20 cellular contexts compared by ENCODE assay signal in the genomic region with DNA sequence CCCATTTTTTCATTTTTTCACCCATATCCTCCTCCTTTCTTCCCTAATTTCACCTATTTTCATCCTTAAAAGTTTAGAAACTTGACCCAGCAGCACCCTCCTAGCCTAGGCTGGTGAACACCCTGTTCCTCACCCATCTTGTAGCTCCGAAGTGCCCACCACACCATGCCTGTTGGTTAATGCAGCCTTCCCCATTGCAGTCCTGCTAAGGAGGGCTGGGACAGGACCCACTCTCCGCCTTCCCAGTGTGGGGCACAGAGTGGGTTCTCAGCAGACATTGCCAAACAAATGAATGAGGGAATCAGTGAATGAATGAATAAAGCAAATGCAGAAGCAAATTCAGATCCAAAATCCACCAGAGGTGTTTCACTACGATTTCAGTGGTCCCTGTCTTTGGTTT. TPM values are rescaled to one million over a fixed set of nuclear protein-coding genes. Genes with fewer than 3 reads are reported as not detected.
DNase-seq lines count a peak whose midpoint lies in the region; ATAC-seq and TF ChIP-seq lines count a peak whose summit lies in the region.
"Had no signal": no experiment of that assay in that cellular context is flagged by ENCODE, and none has a peak within 500 bp of the region (broad histone marks: within the 10 kb centered on the region; RNA-seq: fewer than 3 reads in every experiment).

No MANE protein-coding gene starts in this region.

- peaks cover 12% of the 10 kb centered on the region for H3K4me1 ChIP-seq in CD4-positive, CD25-positive, alpha-beta regulatory T cell (ENCODE audit: control insufficient read depth, insufficient read depth, low read length, poor library complexity, severe bottlenecking)
- H3K4me1 ChIP-seq in MM.1S (ENCODE audit: low read length), result peaks cover 86% of the 10 kb centered on the region
- no peaks in the 10 kb centered on the region for H3K4me1 ChIP-seq in endodermal cell (ENCODE audit: control insufficient read depth, insufficient read depth, low read length)

- H3K27ac ChIP-seq in CD4-positive, CD25-positive, alpha-beta regulatory T cell (ENCODE audit: insufficient read depth, low read length, poor library complexity, severe bottlenecking), result no peak overlapping the region
- H3K27ac ChIP-seq in MM.1S (ENCODE audit: low read length) (peak overlapping the region; percentile 99), endodermal cell (ENCODE audit: low read depth, low read length) (no peak overlapping the region)

- H3K27me3 ChIP-seq in CD4-positive, CD25-positive, alpha-beta regulatory T cell (ENCODE audit: control insufficient read depth, insufficient read depth, low read length), result no peaks in the 10 kb centered on the region
- H3K27me3 ChIP-seq in MM.1S (replicated peaks; ENCODE audit: insufficient read depth, low read length) (no peaks in the 10 kb centered on the region), endodermal cell (ENCODE audit: control insufficient read depth, insufficient read depth, low read length, poor library complexity, severe bottlenecking) (no peaks in the 10 kb centered on the region)

- no peaks in the 10 kb centered on the region for H3K9me3 Mint-ChIP-seq in CD4-positive, CD25-positive, alpha-beta regulatory T cell
- no peaks in the 10 kb centered on the region for H3K9me3 Mint-ChIP-seq in endodermal cell
- H3K9me3 Mint-ChIP-seq: CD8-positive, alpha-beta T cell had no signal

- H3K4me1 Mint-ChIP-seq in CD4-positive, CD25-positive, alpha-beta regulatory T cell, result peaks cover 3 to 35% (median 8%) of the 10 kb centered on the region in 4 donors
- peaks cover 5% of the 10 kb centered on the region for H3K4me1 Mint-ChIP-seq in endodermal cell

- no peak for DNase-seq in CD4-positive, CD25-positive, alpha-beta regulatory T cell
- DNase-seq in MM.1S (no peak), endodermal cell (peak; percentile 22), sciatic nerve (ENCODE audit: low spot score) (peak; percentile 15), LoVo (ENCODE audit: low spot score) (no peak), NCI-H1694 (lab: John Stamatoyannopoulos, UW) (no peak), GM19240 (ENCODE audit: insufficient read length, low spot score) (no peak)
- DNase-seq: CD8-positive, alpha-beta T cell; DND-41; GDM1; NCI-H1048; NCI-H1436 treated with DMSO at 0.1 percent for 48 hours; NCI-H2081; NCI-H510A; NCI-H82; Right ventricle myocardium superior; SK-N-SH had no signal

- no peak for TF ChIP-seq CTCF in MM.1S (IDR thresholded peaks at IDR 0.05; ENCODE audit: low read length)
- no peak for TF ChIP-seq CTCF in endodermal cell (conservative IDR thresholded peaks at IDR 0.05)

- H3F3A ChIP-seq in MM.1S (ENCODE audit: insufficient read depth, low read length), result peaks cover 77% of the 10 kb centered on the region

- WGBS in endodermal cell (ENCODE audit: insufficient coverage in 1 of 2, insufficient read length in 1 of 2), 2 experiments, result 92 to 94% methylated on average over 2 to 3 of the region's 3 CpGs

- no peak overlapping the region for H3K4me3 ChIP-seq in CD4-positive, CD25-positive, alpha-beta regulatory T cell (ENCODE audit: low read depth, low read length)
- H3K4me3 ChIP-seq in MM.1S (ENCODE audit: low read length) (no peak overlapping the region), endodermal cell (ENCODE audit: low read length) (no peak overlapping the region)
- H3K4me3 ChIP-seq: K562 had no signal

- H3K27ac Mint-ChIP-seq in CD4-positive, CD25-positive, alpha-beta regulatory T cell, result peak overlapping the region in 2 of 3 donors; percentile 16 to 65
- no peak overlapping the region for H3K27ac Mint-ChIP-seq in endodermal cell
- H3K27ac Mint-ChIP-seq: CD8-positive, alpha-beta T cell had no signal

- H3K27me3 Mint-ChIP-seq in CD4-positive, CD25-positive, alpha-beta regulatory T cell, result peaks cover 22% of the 10 kb centered on the region
- no peaks in the 10 kb centered on the region for H3K27me3 Mint-ChIP-seq in endodermal cell (ENCODE audit: insufficient read depth)

- H3K4me2 ChIP-seq in MM.1S (ENCODE audit: low read depth, low read length), result no peak overlapping the region
- H3K4me2 ChIP-seq: SK-N-SH had no signal

- intact Hi-C loops in sciatic nerve (cut with DNase I), result no loop called here

- H3K4me3 Mint-ChIP-seq in CD4-positive, CD25-positive, alpha-beta regulatory T cell, result no peak overlapping the region
- H3K4me3 Mint-ChIP-seq in endodermal cell, result no peak overlapping the region
- H3K4me3 Mint-ChIP-seq: CD8-positive, alpha-beta T cell had no signal

- H3K9ac ChIP-seq in MM.1S (ENCODE audit: low read length), result no peak overlapping the region
- no peak overlapping the region for H3K9ac ChIP-seq in endodermal cell (ENCODE audit: extremely low read depth, low read length, poor library complexity, severe bottlenecking)
- H3K9ac ChIP-seq: SK-N-SH had no signal

- no peak for ATAC-seq in CD4-positive, CD25-positive, alpha-beta regulatory T cell (ENCODE audit: low read depth in 2 of 2)
- ATAC-seq in sciatic nerve, result no peak
- ATAC-seq: CD8-positive, alpha-beta T cell; K562; Panc1 had no signal

- H3K9me2 ChIP-seq in MM.1S (replicated peaks; ENCODE audit: insufficient read depth, low read length), result no peaks in the 10 kb centered on the region
- H3K9me2 ChIP-seq: SK-N-SH had no signal

- no peaks in the 10 kb centered on the region for H4K20me1 ChIP-seq in MM.1S (ENCODE audit: insufficient read depth, low read length)

- no peaks in the 10 kb centered on the region for H3K9me3 ChIP-seq in CD4-positive, CD25-positive, alpha-beta regulatory T cell (ENCODE audit: control insufficient read depth in 2 of 2, low read length in 2 of 2)
- H3K9me3 ChIP-seq in MM.1S (replicated peaks; ENCODE audit: insufficient read depth, low read length), result no peaks in the 10 kb centered on the region
- no peaks in the 10 kb centered on the region for H3K9me3 ChIP-seq in endodermal cell (ENCODE audit: control insufficient read depth, low read length)
- H3K9me3 ChIP-seq: SK-N-SH had no signal

- H3K36me3 Mint-ChIP-seq in CD4-positive, CD25-positive, alpha-beta regulatory T cell, result no peaks in the 10 kb centered on the region
- no peaks in the 10 kb centered on the region for H3K36me3 Mint-ChIP-seq in endodermal cell (ENCODE audit: low read depth)
- H3K36me3 Mint-ChIP-seq: CD8-positive, alpha-beta T cell had no signal

- H2AFZ ChIP-seq in MM.1S (ENCODE audit: low read length), result no peak overlapping the region

- no peaks in the 10 kb centered on the region for H3K36me3 ChIP-seq in CD4-positive, CD25-positive, alpha-beta regulatory T cell (ENCODE audit: control insufficient read depth, insufficient read depth, low read length)
- H3K36me3 ChIP-seq in MM.1S (replicated peaks; ENCODE audit: insufficient read depth, low read length) (no peaks in the 10 kb centered on the region), endodermal cell (ENCODE audit: control insufficient read depth, insufficient read depth, low read length) (no peaks in the 10 kb centered on the region)

- 0 out of 2 replicates have a peak, but pooled peaks cover 3% of the 10 kb centered on the region for H3K79me2 ChIP-seq in MM.1S (ENCODE audit: low read length)

RNA-seq across cellular contexts. Expression of gene CTCFL, which starts 45.7 kb away (rescaled TPM):
- not detected for total RNA-seq in CD4-positive, CD25-positive, alpha-beta regulatory T cell
- polyA plus RNA-seq in CD4-positive, CD25-positive, alpha-beta regulatory T cell, result not detected
- 1 to 10 TPM in 1 of 2 donors, under 1 TPM in 1; 0.33 to 1.4 TPM for total RNA-seq in endodermal cell
- polyA plus RNA-seq in endodermal cell (2013, experiment 1 of 2), result 0.28 TPM
- polyA plus RNA-seq in endodermal cell (2013, experiment 2 of 2), result 0.46 TPM
- total RNA-seq in sciatic nerve, result 0.27 TPM
- total RNA-seq: CD8-positive, alpha-beta T cell; H4; Right ventricle myocardium superior had no signal
- polyA plus RNA-seq: SK-N-SH had no signal

Comparison
In these comparisons a context has a peak if more than half of its experiments do, and no peak if none do; other contexts are left out.
1. DNase-seq: peak in endodermal cell (single experiment) and sciatic nerve (single experiment); none in CD4-positive, CD25-positive, alpha-beta regulatory T cell (0 of 3), MM.1S (single experiment), LoVo (single experiment), NCI-H1694 (single experiment) and GM19240 (single experiment).